Comparison of ENCODE assay signal across 24 cellular contexts in genomic region chr10:2915412-2915811, GRCh38.
"Had no signal": no experiment of that assay in that cellular context is flagged by ENCODE, and none has a peak within 500 bp of the region (broad histone marks: within the 10 kb centered on the region; RNA-seq: fewer than 3 reads in every experiment).

No MANE protein-coding gene starts in this region.

- H3K27me3 ChIP-seq: colonic mucosa, gastrocnemius medialis, right atrium auricular region, tibial nerve, vagina had no signal

- H3K27ac ChIP-seq: colonic mucosa, epithelial cell of prostate, gastrocnemius medialis, prostate gland, right atrium auricular region, thoracic aorta, tibial nerve, vagina had no signal

- ATAC-seq: esophagus mucosa; gastrocnemius medialis; left lobe of liver; mucosa of descending colon; sciatic nerve; stimulated activated effector memory CD8-positive, alpha-beta T cell treated with anti-CD3 and anti-CD28 coated beads, Interleukin-12 subunit alpha, Interleukin-12 subunit beta, amount 100 ng/mL, for 72 hours had no signal

- H3K4me2 ChIP-seq: smooth muscle cell had no signal

- DNase-seq: colonic mucosa; effector CD8-positive, alpha-beta T cell; foreskin fibroblast; gastrocnemius medialis; head of caudate nucleus; kidney; mucosa of descending colon; naive B cell; stimulated activated CD4-positive, alpha-beta T cell treated with anti-CD3 and anti-CD28 coated beads, Interleukin-2, amount 100 ng/mL, for 24 hours; stimulated activated CD4-positive, alpha-beta T cell treated with anti-CD3 and anti-CD28 coated beads, Interleukin-4, amount 100 ng/mL, for 24 hours; stimulated activated naive CD4-positive, alpha-beta T cell treated with Interleukin-2 at 50 U/mL for 16 hours; substantia nigra had no signal

- H3K4me3 ChIP-seq: colonic mucosa, gastrocnemius medialis, lung, mucosa of descending colon, prostate gland, right atrium auricular region, smooth muscle cell, thoracic aorta, tibial nerve, vagina had no signal

- H3K36me3 ChIP-seq: colonic mucosa, gastrocnemius medialis, prostate gland, right atrium auricular region, thoracic aorta, tibial nerve, vagina had no signal

- H3K9me3 ChIP-seq: colonic mucosa, gastrocnemius medialis, mucosa of descending colon, prostate gland, right atrium auricular region, thoracic aorta, tibial nerve, vagina had no signal

- H3K4me1 ChIP-seq: colonic mucosa, gastrocnemius medialis, prostate gland, right atrium auricular region, tibial nerve, vagina had no signal
